ENCODE assay signal across 1 cellular context in genomic region chr3:133928136-133928893, GRCh38.
TF ChIP-seq lines count a peak whose summit lies in the region.

No MANE protein-coding gene starts in this region.

TF ChIP-seq in H1, 55 proteins besides CTCF, POLR2A, EP300 and RAD21 (continued from another document):
- TF ChIP-seq TAF7 (optimal IDR thresholded peaks at IDR 0.05; ENCODE audit: borderline replicate concordance, low read depth, low read length) = no peak
- no peak for TF ChIP-seq RNF2 (IDR thresholded peaks at IDR 0.05; ENCODE audit: borderline replicate concordance, low read depth, low read length, missing control alignments, poor library complexity, severe bottlenecking)
- TF ChIP-seq, protein P1, sequence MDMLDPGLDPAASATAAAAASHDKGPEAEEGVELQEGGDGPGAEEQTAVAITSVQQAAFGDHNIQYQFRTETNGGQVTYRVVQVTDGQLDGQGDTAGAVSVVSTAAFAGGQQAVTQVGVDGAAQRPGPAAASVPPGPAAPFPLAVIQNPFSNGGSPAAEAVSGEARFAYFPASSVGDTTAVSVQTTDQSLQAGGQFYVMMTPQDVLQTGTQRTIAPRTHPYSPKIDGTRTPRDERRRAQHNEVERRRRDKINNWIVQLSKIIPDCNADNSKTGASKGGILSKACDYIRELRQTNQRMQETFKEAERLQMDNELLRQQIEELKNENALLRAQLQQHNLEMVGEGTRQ (IDR thresholded peaks at IDR 0.05; ENCODE audit: low read length) = no peak
- no peak for TF ChIP-seq MAFK (IDR thresholded peaks at IDR 0.05; ENCODE audit: low read depth, low read length)
- no peak for TF ChIP-seq RBBP5 (IDR thresholded peaks at IDR 0.05; ENCODE audit: borderline replicate concordance, low read depth, low read length)
- TF ChIP-seq SP2 (IDR thresholded peaks at IDR 0.05; ENCODE audit: low read length) = no peak
- TF ChIP-seq KDM5A (IDR thresholded peaks at IDR 0.05; ENCODE audit: low read length) = no peak
- TF ChIP-seq KDM1A (IDR thresholded peaks at IDR 0.05; ENCODE audit: borderline replicate concordance, low read length) = no peak
- TF ChIP-seq, protein P2, sequence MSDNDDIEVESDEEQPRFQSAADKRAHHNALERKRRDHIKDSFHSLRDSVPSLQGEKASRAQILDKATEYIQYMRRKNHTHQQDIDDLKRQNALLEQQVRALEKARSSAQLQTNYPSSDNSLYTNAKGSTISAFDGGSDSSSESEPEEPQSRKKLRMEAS (IDR thresholded peaks at IDR 0.05) = no peak
